Comparison of ENCODE assay signal across 1 cellular context in genomic region chr13:89920461-89920860, GRCh38.
A peak's percentile ranks its signal among the peaks of the same experiment; 100 is the strongest.
TF ChIP-seq lines count a peak whose summit lies in the region.

No MANE protein-coding gene starts in this region.

TF ChIP-seq in K562, 482 proteins besides CTCF, POLR2A, EP300 and RAD21 (continued from another document):
- TF ChIP-seq ZBTB40 (IDR thresholded peaks at IDR 0.05) (no peak), ZBTB40 (CRISPR knock-in tag; IDR thresholded peaks at IDR 0.05) (no peak), GATA2 (CRISPR knock-in tag; IDR thresholded peaks at IDR 0.05) (0 out of 2 replicates have a peak, but pooled peaks have one; percentile 21), ZNF57 (CRISPR knock-in tag; IDR thresholded peaks at IDR 0.05) (no peak), NFATC3 (IDR thresholded peaks at IDR 0.05) (no peak), ELF1 (tag; IDR thresholded peaks at IDR 0.05) (no peak), MCM3 (IDR thresholded peaks at IDR 0.05) (no peak), ZNF507 (tag; conservative IDR thresholded peaks at IDR 0.05) (peak; percentile 24), TCF3 (CRISPR knock-in tag; IDR thresholded peaks at IDR 0.05) (peak; percentile 8; the same call in 1 of the 2 replicates), NRF1 (conservative IDR thresholded peaks at IDR 0.05 in 1 of 2, IDR thresholded peaks at IDR 0.05 in 1 of 2) (no peak), POLR3G (IDR thresholded peaks at IDR 0.05; ENCODE audit: extremely low read depth, insufficient read length, insufficient replicate concordance) (no peak), CBFA2T2 (conservative IDR thresholded peaks at IDR 0.05) (0 out of 2 replicates have a peak, but pooled peaks have one; percentile 5), ZNF445 (CRISPR knock-in tag; IDR thresholded peaks at IDR 0.05; ENCODE audit: low read depth) (no peak), STAT5A (IDR thresholded peaks at IDR 0.05; ENCODE audit: borderline replicate concordance, low read length) (no peak), ZNF146 (CRISPR knock-in tag; IDR thresholded peaks at IDR 0.05; ENCODE audit: unreplicated experiment) (no peak)
- TF ChIP-seq, protein P1, sequence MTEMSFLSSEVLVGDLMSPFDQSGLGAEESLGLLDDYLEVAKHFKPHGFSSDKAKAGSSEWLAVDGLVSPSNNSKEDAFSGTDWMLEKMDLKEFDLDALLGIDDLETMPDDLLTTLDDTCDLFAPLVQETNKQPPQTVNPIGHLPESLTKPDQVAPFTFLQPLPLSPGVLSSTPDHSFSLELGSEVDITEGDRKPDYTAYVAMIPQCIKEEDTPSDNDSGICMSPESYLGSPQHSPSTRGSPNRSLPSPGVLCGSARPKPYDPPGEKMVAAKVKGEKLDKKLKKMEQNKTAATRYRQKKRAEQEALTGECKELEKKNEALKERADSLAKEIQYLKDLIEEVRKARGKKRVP (CRISPR knock-in tag; IDR thresholded peaks at IDR 0.05) = no peak
- TF ChIP-seq, protein P2, sequence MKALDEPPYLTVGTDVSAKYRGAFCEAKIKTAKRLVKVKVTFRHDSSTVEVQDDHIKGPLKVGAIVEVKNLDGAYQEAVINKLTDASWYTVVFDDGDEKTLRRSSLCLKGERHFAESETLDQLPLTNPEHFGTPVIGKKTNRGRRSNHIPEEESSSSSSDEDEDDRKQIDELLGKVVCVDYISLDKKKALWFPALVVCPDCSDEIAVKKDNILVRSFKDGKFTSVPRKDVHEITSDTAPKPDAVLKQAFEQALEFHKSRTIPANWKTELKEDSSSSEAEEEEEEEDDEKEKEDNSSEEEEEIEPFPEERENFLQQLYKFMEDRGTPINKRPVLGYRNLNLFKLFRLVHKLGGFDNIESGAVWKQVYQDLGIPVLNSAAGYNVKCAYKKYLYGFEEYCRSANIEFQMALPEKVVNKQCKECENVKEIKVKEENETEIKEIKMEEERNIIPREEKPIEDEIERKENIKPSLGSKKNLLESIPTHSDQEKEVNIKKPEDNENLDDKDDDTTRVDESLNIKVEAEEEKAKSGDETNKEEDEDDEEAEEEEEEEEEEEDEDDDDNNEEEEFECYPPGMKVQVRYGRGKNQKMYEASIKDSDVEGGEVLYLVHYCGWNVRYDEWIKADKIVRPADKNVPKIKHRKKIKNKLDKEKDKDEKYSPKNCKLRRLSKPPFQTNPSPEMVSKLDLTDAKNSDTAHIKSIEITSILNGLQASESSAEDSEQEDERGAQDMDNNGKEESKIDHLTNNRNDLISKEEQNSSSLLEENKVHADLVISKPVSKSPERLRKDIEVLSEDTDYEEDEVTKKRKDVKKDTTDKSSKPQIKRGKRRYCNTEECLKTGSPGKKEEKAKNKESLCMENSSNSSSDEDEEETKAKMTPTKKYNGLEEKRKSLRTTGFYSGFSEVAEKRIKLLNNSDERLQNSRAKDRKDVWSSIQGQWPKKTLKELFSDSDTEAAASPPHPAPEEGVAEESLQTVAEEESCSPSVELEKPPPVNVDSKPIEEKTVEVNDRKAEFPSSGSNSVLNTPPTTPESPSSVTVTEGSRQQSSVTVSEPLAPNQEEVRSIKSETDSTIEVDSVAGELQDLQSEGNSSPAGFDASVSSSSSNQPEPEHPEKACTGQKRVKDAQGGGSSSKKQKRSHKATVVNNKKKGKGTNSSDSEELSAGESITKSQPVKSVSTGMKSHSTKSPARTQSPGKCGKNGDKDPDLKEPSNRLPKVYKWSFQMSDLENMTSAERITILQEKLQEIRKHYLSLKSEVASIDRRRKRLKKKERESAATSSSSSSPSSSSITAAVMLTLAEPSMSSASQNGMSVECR (CRISPR knock-in tag; IDR thresholded peaks at IDR 0.05) = no peak
- TF ChIP-seq, protein P3, sequence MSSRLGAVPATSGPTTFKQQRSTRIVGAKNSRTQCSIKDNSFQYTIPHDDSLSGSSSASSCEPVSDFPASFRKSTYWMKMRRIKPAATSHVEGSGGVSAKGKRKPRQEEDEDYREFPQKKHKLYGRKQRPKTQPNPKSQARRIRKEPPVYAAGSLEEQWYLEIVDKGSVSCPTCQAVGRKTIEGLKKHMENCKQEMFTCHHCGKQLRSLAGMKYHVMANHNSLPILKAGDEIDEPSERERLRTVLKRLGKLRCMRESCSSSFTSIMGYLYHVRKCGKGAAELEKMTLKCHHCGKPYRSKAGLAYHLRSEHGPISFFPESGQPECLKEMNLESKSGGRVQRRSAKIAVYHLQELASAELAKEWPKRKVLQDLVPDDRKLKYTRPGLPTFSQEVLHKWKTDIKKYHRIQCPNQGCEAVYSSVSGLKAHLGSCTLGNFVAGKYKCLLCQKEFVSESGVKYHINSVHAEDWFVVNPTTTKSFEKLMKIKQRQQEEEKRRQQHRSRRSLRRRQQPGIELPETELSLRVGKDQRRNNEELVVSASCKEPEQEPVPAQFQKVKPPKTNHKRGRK (tag; IDR thresholded peaks at IDR 0.05) = no peak
- TF ChIP-seq, protein P4, sequence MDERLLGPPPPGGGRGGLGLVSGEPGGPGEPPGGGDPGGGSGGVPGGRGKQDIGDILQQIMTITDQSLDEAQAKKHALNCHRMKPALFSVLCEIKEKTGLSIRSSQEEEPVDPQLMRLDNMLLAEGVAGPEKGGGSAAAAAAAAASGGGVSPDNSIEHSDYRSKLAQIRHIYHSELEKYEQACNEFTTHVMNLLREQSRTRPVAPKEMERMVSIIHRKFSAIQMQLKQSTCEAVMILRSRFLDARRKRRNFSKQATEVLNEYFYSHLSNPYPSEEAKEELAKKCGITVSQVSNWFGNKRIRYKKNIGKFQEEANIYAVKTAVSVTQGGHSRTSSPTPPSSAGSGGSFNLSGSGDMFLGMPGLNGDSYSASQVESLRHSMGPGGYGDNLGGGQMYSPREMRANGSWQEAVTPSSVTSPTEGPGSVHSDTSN (CRISPR knock-in tag; IDR thresholded peaks at IDR 0.05; ENCODE audit: low read depth) = no peak
- TF ChIP-seq, protein P4 (tag; conservative IDR thresholded peaks at IDR 0.05; ENCODE audit: low read depth) = no peak
